1 cellular context compared by ENCODE assay signal in the genomic region with DNA sequence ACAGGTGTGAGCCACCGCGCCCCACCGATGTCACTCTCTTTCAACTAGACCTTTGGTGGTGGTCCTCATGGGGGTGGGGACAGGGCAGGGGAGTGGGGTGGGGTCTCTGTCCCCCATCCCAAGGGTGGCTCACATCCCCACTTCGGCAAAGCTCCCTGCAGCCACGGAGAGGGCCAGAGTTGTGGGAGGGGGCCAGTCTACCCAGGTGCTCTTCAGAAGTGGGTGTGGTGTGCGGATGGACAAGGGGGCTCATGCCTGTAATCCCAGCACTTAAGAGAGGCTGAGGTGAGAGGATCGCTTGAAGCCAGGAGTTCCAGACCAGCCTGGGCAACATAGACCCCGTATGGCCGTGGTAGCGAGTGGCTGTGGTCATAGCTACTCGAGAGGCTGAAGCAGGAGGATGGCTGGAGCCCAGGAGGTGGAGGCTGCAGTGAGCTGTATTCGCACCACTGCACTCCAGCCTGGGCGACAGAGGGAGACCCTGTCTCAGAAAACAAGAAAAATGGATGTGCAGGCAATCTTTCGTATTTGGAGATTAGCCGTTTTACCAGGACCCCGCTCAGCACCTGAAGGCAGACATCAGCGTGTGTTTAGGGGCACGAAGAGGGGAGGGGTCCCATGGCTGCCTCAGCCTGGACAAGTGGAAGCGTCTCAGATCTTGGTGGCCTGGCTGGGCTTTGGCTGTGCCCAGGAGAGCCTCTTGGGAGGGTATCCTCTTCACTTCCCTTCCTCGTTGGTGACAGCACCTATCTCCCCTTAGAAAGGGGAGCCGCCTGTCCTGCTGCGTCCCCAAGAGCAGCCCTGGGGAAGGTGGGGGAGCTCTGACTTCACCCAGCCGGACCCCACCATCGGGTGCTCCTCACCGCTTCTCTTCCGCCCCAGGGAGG.
TF ChIP-seq lines count a peak whose summit lies in the region.

No MANE protein-coding gene starts in this region.

TF ChIP-seq in HepG2, 621 proteins besides CTCF, POLR2A, EP300 and RAD21 (continued from another document):
- TF ChIP-seq, protein P1, sequence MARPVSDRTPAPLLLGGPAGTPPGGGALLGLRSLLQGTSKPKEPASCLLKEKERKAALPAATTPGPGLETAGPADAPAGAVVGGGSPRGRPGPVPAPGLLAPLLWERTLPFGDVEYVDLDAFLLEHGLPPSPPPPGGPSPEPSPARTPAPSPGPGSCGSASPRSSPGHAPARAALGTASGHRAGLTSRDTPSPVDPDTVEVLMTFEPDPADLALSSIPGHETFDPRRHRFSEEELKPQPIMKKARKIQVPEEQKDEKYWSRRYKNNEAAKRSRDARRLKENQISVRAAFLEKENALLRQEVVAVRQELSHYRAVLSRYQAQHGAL (CRISPR knock-in tag; IDR thresholded peaks at IDR 0.05; ENCODE audit: not compliant biosample characterization), result no peak
- TF ChIP-seq ZNF432 (CRISPR knock-in tag; IDR thresholded peaks at IDR 0.05; ENCODE audit: borderline replicate concordance) (no peak), ZNF720 (CRISPR knock-in tag; IDR thresholded peaks at IDR 0.05) (no peak), SRF (IDR thresholded peaks at IDR 0.05; ENCODE audit: low read depth, low read length) (no peak), TGIF2 (CRISPR knock-in tag; IDR thresholded peaks at IDR 0.05) (no peak), ZNF605 (CRISPR knock-in tag; IDR thresholded peaks at IDR 0.05) (peak; percentile 50; the same call in 1 of the 2 replicates), ZNF7 (CRISPR knock-in tag; IDR thresholded peaks at IDR 0.05) (no peak), ZNF724P (CRISPR knock-in tag; IDR thresholded peaks at IDR 0.05; ENCODE audit: borderline replicate concordance) (no peak), SIN3A (IDR thresholded peaks at IDR 0.05; ENCODE audit: borderline replicate concordance, low read depth, low read length) (no peak), ZNF101 (CRISPR knock-in tag; IDR thresholded peaks at IDR 0.05; ENCODE audit: borderline replicate concordance, low read depth) (no peak), NFKB2 (CRISPR knock-in tag; IDR thresholded peaks at IDR 0.05; ENCODE audit: borderline replicate concordance) (0 out of 2 replicates have a peak, but pooled peaks have one; percentile 27), TARDBP (CRISPR knock-in tag; IDR thresholded peaks at IDR 0.05) (no peak), KAT8 (CRISPR knock-in tag; IDR thresholded peaks at IDR 0.05) (no peak), ZNF235 (CRISPR knock-in tag; IDR thresholded peaks at IDR 0.05; ENCODE audit: borderline replicate concordance) (no peak), PHB2 (IDR thresholded peaks at IDR 0.05; ENCODE audit: partially characterized antibody) (no peak), ZNF468 (CRISPR knock-in tag; IDR thresholded peaks at IDR 0.05) (no peak), FOXA1 (IDR thresholded peaks at IDR 0.05) (no peak), FOXA1 (CRISPR knock-in tag; IDR thresholded peaks at IDR 0.05) (no peak)
- TF ChIP-seq, protein P2, sequence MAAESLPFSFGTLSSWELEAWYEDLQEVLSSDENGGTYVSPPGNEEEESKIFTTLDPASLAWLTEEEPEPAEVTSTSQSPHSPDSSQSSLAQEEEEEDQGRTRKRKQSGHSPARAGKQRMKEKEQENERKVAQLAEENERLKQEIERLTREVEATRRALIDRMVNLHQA (CRISPR knock-in tag; IDR thresholded peaks at IDR 0.05), result no peak
- TF ChIP-seq, protein P3, sequence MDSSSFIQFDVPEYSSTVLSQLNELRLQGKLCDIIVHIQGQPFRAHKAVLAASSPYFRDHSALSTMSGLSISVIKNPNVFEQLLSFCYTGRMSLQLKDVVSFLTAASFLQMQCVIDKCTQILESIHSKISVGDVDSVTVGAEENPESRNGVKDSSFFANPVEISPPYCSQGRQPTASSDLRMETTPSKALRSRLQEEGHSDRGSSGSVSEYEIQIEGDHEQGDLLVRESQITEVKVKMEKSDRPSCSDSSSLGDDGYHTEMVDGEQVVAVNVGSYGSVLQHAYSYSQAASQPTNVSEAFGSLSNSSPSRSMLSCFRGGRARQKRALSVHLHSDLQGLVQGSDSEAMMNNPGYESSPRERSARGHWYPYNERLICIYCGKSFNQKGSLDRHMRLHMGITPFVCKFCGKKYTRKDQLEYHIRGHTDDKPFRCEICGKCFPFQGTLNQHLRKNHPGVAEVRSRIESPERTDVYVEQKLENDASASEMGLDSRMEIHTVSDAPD (CRISPR knock-in tag; IDR thresholded peaks at IDR 0.05), result no peak
- TF ChIP-seq, protein P4, sequence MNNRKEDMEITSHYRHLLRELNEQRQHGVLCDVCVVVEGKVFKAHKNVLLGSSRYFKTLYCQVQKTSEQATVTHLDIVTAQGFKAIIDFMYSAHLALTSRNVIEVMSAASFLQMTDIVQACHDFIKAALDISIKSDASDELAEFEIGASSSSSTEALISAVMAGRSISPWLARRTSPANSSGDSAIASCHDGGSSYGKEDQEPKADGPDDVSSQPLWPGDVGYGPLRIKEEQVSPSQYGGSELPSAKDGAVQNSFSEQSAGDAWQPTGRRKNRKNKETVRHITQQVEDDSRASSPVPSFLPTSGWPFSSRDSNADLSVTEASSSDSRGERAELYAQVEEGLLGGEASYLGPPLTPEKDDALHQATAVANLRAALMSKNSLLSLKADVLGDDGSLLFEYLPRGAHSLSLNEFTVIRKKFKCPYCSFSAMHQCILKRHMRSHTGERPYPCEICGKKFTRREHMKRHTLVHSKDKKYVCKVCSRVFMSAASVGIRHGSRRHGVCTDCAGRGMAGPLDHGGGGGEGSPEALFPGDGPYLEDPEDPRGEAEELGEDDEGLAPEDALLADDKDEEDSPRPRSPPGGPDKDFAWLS (CRISPR knock-in tag; IDR thresholded peaks at IDR 0.05; ENCODE audit: borderline replicate concordance), result no peak
- TF ChIP-seq, protein P5, sequence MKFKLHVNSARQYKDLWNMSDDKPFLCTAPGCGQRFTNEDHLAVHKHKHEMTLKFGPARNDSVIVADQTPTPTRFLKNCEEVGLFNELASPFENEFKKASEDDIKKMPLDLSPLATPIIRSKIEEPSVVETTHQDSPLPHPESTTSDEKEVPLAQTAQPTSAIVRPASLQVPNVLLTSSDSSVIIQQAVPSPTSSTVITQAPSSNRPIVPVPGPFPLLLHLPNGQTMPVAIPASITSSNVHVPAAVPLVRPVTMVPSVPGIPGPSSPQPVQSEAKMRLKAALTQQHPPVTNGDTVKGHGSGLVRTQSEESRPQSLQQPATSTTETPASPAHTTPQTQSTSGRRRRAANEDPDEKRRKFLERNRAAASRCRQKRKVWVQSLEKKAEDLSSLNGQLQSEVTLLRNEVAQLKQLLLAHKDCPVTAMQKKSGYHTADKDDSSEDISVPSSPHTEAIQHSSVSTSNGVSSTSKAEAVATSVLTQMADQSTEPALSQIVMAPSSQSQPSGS (CRISPR knock-in tag; IDR thresholded peaks at IDR 0.05), result no peak
- TF ChIP-seq, protein P6, sequence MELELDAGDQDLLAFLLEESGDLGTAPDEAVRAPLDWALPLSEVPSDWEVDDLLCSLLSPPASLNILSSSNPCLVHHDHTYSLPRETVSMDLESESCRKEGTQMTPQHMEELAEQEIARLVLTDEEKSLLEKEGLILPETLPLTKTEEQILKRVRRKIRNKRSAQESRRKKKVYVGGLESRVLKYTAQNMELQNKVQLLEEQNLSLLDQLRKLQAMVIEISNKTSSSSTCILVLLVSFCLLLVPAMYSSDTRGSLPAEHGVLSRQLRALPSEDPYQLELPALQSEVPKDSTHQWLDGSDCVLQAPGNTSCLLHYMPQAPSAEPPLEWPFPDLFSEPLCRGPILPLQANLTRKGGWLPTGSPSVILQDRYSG (CRISPR knock-in tag; IDR thresholded peaks at IDR 0.05), result no peak
- TF ChIP-seq, protein P7, sequence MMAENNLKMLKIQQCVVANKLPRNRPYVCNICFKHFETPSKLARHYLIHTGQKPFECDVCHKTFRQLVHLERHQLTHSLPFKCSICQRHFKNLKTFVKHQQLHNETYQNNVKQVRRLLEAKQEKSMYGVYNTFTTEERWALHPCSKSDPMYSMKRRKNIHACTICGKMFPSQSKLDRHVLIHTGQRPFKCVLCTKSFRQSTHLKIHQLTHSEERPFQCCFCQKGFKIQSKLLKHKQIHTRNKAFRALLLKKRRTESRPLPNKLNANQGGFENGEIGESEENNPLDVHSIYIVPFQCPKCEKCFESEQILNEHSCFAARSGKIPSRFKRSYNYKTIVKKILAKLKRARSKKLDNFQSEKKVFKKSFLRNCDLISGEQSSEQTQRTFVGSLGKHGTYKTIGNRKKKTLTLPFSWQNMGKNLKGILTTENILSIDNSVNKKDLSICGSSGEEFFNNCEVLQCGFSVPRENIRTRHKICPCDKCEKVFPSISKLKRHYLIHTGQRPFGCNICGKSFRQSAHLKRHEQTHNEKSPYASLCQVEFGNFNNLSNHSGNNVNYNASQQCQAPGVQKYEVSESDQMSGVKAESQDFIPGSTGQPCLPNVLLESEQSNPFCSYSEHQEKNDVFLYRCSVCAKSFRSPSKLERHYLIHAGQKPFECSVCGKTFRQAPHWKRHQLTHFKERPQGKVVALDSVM (CRISPR knock-in tag; IDR thresholded peaks at IDR 0.05), result peak; percentile 91
- TF ChIP-seq, protein P8, sequence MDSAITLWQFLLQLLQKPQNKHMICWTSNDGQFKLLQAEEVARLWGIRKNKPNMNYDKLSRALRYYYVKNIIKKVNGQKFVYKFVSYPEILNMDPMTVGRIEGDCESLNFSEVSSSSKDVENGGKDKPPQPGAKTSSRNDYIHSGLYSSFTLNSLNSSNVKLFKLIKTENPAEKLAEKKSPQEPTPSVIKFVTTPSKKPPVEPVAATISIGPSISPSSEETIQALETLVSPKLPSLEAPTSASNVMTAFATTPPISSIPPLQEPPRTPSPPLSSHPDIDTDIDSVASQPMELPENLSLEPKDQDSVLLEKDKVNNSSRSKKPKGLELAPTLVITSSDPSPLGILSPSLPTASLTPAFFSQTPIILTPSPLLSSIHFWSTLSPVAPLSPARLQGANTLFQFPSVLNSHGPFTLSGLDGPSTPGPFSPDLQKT (CRISPR knock-in tag; IDR thresholded peaks at IDR 0.05; ENCODE audit: borderline replicate concordance), result no peak
- TF ChIP-seq, protein P9, sequence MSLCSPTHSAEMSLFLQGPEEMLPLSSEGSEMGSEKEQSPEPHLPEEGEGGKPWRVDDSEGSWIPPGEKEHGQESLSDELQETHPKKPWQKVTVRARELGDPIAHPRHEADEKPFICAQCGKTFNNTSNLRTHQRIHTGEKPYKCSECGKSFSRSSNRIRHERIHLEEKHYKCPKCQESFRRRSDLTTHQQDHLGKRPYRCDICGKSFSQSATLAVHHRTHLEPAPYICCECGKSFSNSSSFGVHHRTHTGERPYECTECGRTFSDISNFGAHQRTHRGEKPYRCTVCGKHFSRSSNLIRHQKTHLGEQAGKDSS (CRISPR knock-in tag; IDR thresholded peaks at IDR 0.05; ENCODE audit: borderline replicate concordance, low read depth), result no peak
